In genomic region chr11:33368475-33368874, GRCh38 we compare ENCODE assay signal across 11 cellular contexts. TPM values are rescaled to one million over a fixed set of nuclear protein-coding genes. Genes with fewer than 3 reads are reported as not detected.
"Had no signal": no experiment of that assay in that cellular context is flagged by ENCODE, and none has a peak within 500 bp of the region (broad histone marks: within the 10 kb centered on the region; RNA-seq: fewer than 3 reads in every experiment).

No MANE protein-coding gene starts in this region.

RNA-seq across cellular contexts. Expression of gene KIAA1549L, which starts 7.4 kb away (rescaled TPM):
- total RNA-seq: activated CD4-positive, alpha-beta memory T cell treated with anti-CD3 and anti-CD28 coated beads for 36 hours; activated CD4-positive, alpha-beta T cell treated with anti-CD3 and anti-CD28 coated beads for 36 hours; activated CD4-positive, alpha-beta T cell treated with anti-CD3 and anti-CD28 coated beads, Interleukin-2, amount 10 ng/mL, durations not matched to agents 24 days and 14 days; activated CD4-positive, alpha-beta T cell treated with anti-CD3 and anti-CD28 coated beads, Interleukin-2, amount 10 ng/mL, durations not matched to agents 7 days and 5 days; activated CD8-positive, alpha-beta memory T cell treated with anti-CD3 and anti-CD28 coated beads for 36 hours; activated CD8-positive, alpha-beta memory T cell treated with anti-CD3 and anti-CD28 coated beads, Interleukin-2, amount 10 ng/mL, durations not matched to agents 7 days and 5 days; activated CD8-positive, alpha-beta T cell treated with anti-CD3 and anti-CD28 coated beads for 36 hours; activated CD8-positive, alpha-beta T cell treated with anti-CD3 and anti-CD28 coated beads, Interleukin-2, amount 10 ng/mL, durations not matched to agents 7 days and 5 days; T-helper 1 cell treated with Interleukin-12 subunit alpha and Interleukin-12 subunit beta and Interleukin-4 antibody, amounts not matched to agents 30 ng/mL and 1 ng/mL, for 36 hours; T-helper 17 cell; T-helper 2 cell treated with Interferon-gamma antibody and Interleukin-4, amounts not matched to agents 100 ng/mL and 5 ng/mL, for 36 hours had no signal
